16 cellular contexts compared by ENCODE assay signal in the genomic region with DNA sequence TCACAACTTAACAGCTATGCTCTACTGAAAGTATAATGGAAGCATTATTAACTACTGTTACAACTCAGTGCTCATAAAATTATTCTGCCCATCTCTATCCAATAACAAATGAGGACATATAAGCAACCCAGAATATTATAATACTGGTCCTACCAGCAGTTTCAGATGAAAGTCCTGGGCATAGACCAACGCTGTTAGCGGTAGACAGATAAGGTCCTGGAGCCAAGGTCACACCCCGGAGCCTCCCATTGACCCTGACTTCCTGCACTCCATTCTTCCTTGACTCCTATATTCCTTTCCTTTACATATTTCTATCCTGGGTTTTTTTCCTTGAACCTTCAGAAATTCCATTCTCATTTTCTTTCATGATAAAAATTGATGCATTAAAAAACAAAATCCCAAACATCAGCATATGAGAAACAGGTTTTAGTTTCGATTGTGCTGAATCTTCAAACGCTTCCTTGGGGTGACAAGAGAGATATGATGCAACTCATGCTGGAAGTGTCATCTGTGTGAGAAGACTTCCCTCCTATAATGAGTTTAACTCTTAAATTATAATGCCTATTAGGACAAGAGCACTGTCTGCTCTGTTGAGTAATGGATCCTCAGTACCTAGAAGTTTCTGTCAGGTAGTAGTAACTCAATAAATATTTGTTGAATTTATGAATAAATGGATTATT.
"Had no signal": no experiment of that assay in that cellular context is flagged by ENCODE, and none has a peak within 500 bp of the region (broad histone marks: within the 10 kb centered on the region; RNA-seq: fewer than 3 reads in every experiment).

No MANE protein-coding gene starts in this region.

- H3K27me3 ChIP-seq: dorsolateral prefrontal cortex, heart right ventricle had no signal

- DNase-seq: cortex of kidney; dorsolateral prefrontal cortex; effector CD8-positive, alpha-beta T cell; heart right ventricle; hypothalamus; kidney glomerular epithelial cell; mammary epithelial cell; naive thymus-derived CD4-positive, alpha-beta T cell; nephron progenitor cell; posterior cingulate gyrus; stimulated activated CD4-positive, alpha-beta T cell treated with anti-CD3 and anti-CD28 coated beads, Interleukin-2, amount 100 ng/mL, for 48 hours; stimulated activated naive CD4-positive, alpha-beta T cell treated with Interleukin-2 at 50 U/mL for 16 hours; trophoblast cell had no signal

- H3K27ac ChIP-seq: dorsolateral prefrontal cortex, heart right ventricle had no signal

- H3K4me3 ChIP-seq: dorsolateral prefrontal cortex, heart right ventricle, smooth muscle cell had no signal

- H3K4me2 ChIP-seq: smooth muscle cell had no signal

- H3K36me3 ChIP-seq: heart right ventricle had no signal

- ATAC-seq: esophagus mucosa; heart right ventricle; left lobe of liver; naive thymus-derived CD4-positive, alpha-beta T cell had no signal

- H3K4me1 ChIP-seq: heart right ventricle had no signal
